Comparison of ENCODE assay signal across 22 cellular contexts in genomic region chr3:14926592-14926991, GRCh38.
"Had no signal": no experiment of that assay in that cellular context is flagged by ENCODE, and none has a peak within 500 bp of the region (broad histone marks: within the 10 kb centered on the region; RNA-seq: fewer than 3 reads in every experiment).

No MANE protein-coding gene starts in this region.

- DNase-seq: IMR-90; Kasumi-1; MM.1S; NCI-H1092; NCI-H1105 treated with DMSO at 0.1 percent for 48 hours; NCI-H1417 treated with DMSO at 0.1 percent for 48 hours; NCI-H1694 treated with DMSO at 0.1 percent for 48 hours; NCI-H1930; NCI-H2107; NCI-H2227 treated with DMSO at 0.1 percent for 48 hours; NCI-H524; NCI-H526 treated with DMSO at 0.1 percent for 48 hours; NCI-H748 treated with DMSO at 0.1 percent for 48 hours; NK-92 treated with Interleukin-12 subunit alpha and Interleukin-12 subunit beta, amount 100 ng/mL, for 24 hours; PC-3; SHP77; SK-N-SH; SW 1271; T-cell had no signal

- H3K4me2 ChIP-seq: KMS-11, SK-N-SH had no signal

- H3K27ac ChIP-seq: HL-60, KMS-11, RWPE1 had no signal

- H3K9me3 ChIP-seq: SK-N-SH had no signal

- H3K9ac ChIP-seq: KMS-11, SK-N-SH had no signal
